10 cellular contexts compared by ENCODE assay signal in genomic region chr21:41769106-41769505, GRCh38. TPM values are rescaled to one million over a fixed set of nuclear protein-coding genes. Genes with fewer than 3 reads are reported as not detected.
DNase-seq lines count a peak whose midpoint lies in the region; ATAC-seq, FAIRE-seq and TF ChIP-seq lines count a peak whose summit lies in the region.
"Had no signal": no experiment of that assay in that cellular context is flagged by ENCODE, and none has a peak within 500 bp of the region (broad histone marks: within the 10 kb centered on the region; RNA-seq: fewer than 3 reads in every experiment).

No MANE protein-coding gene starts in this region.

- H3K9me3 Mint-ChIP-seq in activated CD4-positive, alpha-beta T cell treated with anti-CD3 and anti-CD28 coated beads for 36 hours (ENCODE audit: low read depth): no peaks in the 10 kb centered on the region
- H3K9me3 Mint-ChIP-seq in activated T-helper 1 cell treated with anti-CD3 and anti-CD28 coated beads, Interleukin-12 subunit alpha, Interleukin-12 subunit beta, Interleukin-2, Interleukin-4 antibody, amounts not matched to agents 30 ng/mL and 10 ng/mL and 1 ng/mL, durations not matched to agents 14 hours and 24 hours and 36 hours: no peaks in the 10 kb centered on the region

- H3K4me3 ChIP-seq in keratinocyte (ENCODE audit: control insufficient read depth in 2 of 3, extremely low read depth in 1 of 3, insufficient read depth in 2 of 3, low read depth in 1 of 3, low read length in 3 of 3): peak overlapping the region; percentile 10 to 80 (median 79)
- H3K4me3 ChIP-seq in stomach: peak overlapping the region; percentile 8 to 51 (median 25)

- peaks cover 0 to 4% of the 10 kb centered on the region in 2 experiments for H3K36me3 ChIP-seq in keratinocyte (ENCODE audit: control insufficient read depth in 2 of 2, extremely low read depth in 1 of 2, insufficient read depth in 2 of 2, low read length in 2 of 2)
- no peaks in the 10 kb centered on the region for H3K36me3 ChIP-seq in stomach

- TF ChIP-seq POLR2A in stomach (IDR thresholded peaks at IDR 0.05): no peak

- dilution Hi-C loops in keratinocyte (cut with MboI; ENCODE audit: extremely low pct_ligation_motif_present, low sequenced_read_pairs): no loop called here

- H3K9me3 ChIP-seq in keratinocyte (ENCODE audit: control insufficient read depth, low read depth, low read length) (no peaks in the 10 kb centered on the region), stomach (no peaks in the 10 kb centered on the region)

- ATAC-seq in activated CD4-positive, alpha-beta T cell treated with anti-CD3 and anti-CD28 coated beads for 36 hours: no peak
- ATAC-seq in GM19351 (IDR thresholded peaks at IDR 0.05; ENCODE audit: unreplicated experiment) (no peak), GM21737 (IDR thresholded peaks at IDR 0.05; ENCODE audit: unreplicated experiment) (no peak), Right ventricle myocardium inferior (no peak)

- peak overlapping the region; percentile 66 for H3K4me3 Mint-ChIP-seq in activated CD4-positive, alpha-beta T cell treated with anti-CD3 and anti-CD28 coated beads for 36 hours
- H3K4me3 Mint-ChIP-seq in activated T-helper 1 cell treated with anti-CD3 and anti-CD28 coated beads, Interleukin-12 subunit alpha, Interleukin-12 subunit beta, Interleukin-2, Interleukin-4 antibody, amounts not matched to agents 30 ng/mL and 10 ng/mL and 1 ng/mL, durations not matched to agents 14 hours and 24 hours and 36 hours: peak overlapping the region; percentile 72

- peaks cover 28% of the 10 kb centered on the region for H3K79me2 ChIP-seq in keratinocyte (ENCODE audit: control insufficient read depth, insufficient read depth, low read length)

- WGBS in stomach, 5 donors: 10 to 25% (median 17%) methylated on average over 11 of the region's 11 CpGs

- CTCF ChIA-PET in activated CD4-positive, alpha-beta T cell treated with anti-CD3 and anti-CD28 coated beads for 36 hours (lab: Charles Lee): interaction anchor here (0.9 to 1.9 kb wide), 2 partner anchors 8 to 9 kb away, joined by 3 to 7 read pairs; no protein-coding TSS in a partner anchor

- peak overlapping the region; percentile 33 for H2AFZ ChIP-seq in keratinocyte (ENCODE audit: control insufficient read depth, low read length)

- no peaks in the 10 kb centered on the region for H3K36me3 Mint-ChIP-seq in activated CD4-positive, alpha-beta T cell treated with anti-CD3 and anti-CD28 coated beads for 36 hours (ENCODE audit: low read depth)
- H3K36me3 Mint-ChIP-seq in activated T-helper 1 cell treated with anti-CD3 and anti-CD28 coated beads, Interleukin-12 subunit alpha, Interleukin-12 subunit beta, Interleukin-2, Interleukin-4 antibody, amounts not matched to agents 30 ng/mL and 10 ng/mL and 1 ng/mL, durations not matched to agents 14 hours and 24 hours and 36 hours (ENCODE audit: low read depth): no peaks in the 10 kb centered on the region

- POLR2A ChIA-PET in activated CD4-positive, alpha-beta T cell treated with anti-CD3 and anti-CD28 coated beads for 36 hours (lab: Charles Lee): no interaction called here

- FAIRE-seq in keratinocyte (lab: Jason Lieb, UNC): no peak

- peaks cover 19% of the 10 kb centered on the region for H4K20me1 ChIP-seq in keratinocyte (ENCODE audit: control insufficient read depth, extremely low read depth, insufficient read depth, low read length)

- H3K9ac ChIP-seq in keratinocyte (ENCODE audit: control insufficient read depth, extremely low read depth, insufficient read depth, low read length): peak overlapping the region; percentile 97

- peak overlapping the region; percentile 95 for H3K4me2 ChIP-seq in keratinocyte (ENCODE audit: control insufficient read depth, extremely low read depth, insufficient read depth, low read depth, low read length)

- no peak for TF ChIP-seq EP300 in stomach (IDR thresholded peaks at IDR 0.05)

- H3K27ac Mint-ChIP-seq in activated CD4-positive, alpha-beta T cell treated with anti-CD3 and anti-CD28 coated beads for 36 hours: no peak overlapping the region
- no peak overlapping the region for H3K27ac Mint-ChIP-seq in activated T-helper 1 cell treated with anti-CD3 and anti-CD28 coated beads, Interleukin-12 subunit alpha, Interleukin-12 subunit beta, Interleukin-2, Interleukin-4 antibody, amounts not matched to agents 30 ng/mL and 10 ng/mL and 1 ng/mL, durations not matched to agents 14 hours and 24 hours and 36 hours

- H3K27me3 ChIP-seq in keratinocyte (ENCODE audit: control insufficient read depth, extremely low read depth, insufficient read depth, low read length) (no peaks in the 10 kb centered on the region), stomach (peaks cover 7 to 98% (median 42%) of the 10 kb centered on the region in 3 donors)

- intact Hi-C loops in activated CD4-positive, alpha-beta T cell treated with anti-CD3 and anti-CD28 coated beads for 36 hours (cut with DNase I, micrococcal nuclease): loop anchor here in 1 of 2 experiments (5.0 kb wide), 2 partner anchors 108 to 468 kb away; partner anchors contain the start of gene PRDM15
- intact Hi-C loops in activated T-helper 1 cell treated with anti-CD3 and anti-CD28 coated beads, Interleukin-12 subunit alpha, Interleukin-12 subunit beta, Interleukin-2, Interleukin-4 antibody, amounts not matched to agents 30 ng/mL and 10 ng/mL and 1 ng/mL, durations not matched to agents 14 hours and 24 hours and 36 hours (cut with micrococcal nuclease): loop anchor here (5.0 to 10.0 kb wide), 2 partner anchors 154 to 407 kb away; partner anchors contain the start of gene MX2
- intact Hi-C loops in stomach (cut with DNase I; ENCODE audit: low total_unique reads) (no loop called here), Right ventricle myocardium inferior (cut with DNase I) (no loop called here)

- H3K27me3 Mint-ChIP-seq in activated CD4-positive, alpha-beta T cell treated with anti-CD3 and anti-CD28 coated beads for 36 hours: peaks cover 51% of the 10 kb centered on the region
- H3K27me3 Mint-ChIP-seq in activated T-helper 1 cell treated with anti-CD3 and anti-CD28 coated beads, Interleukin-12 subunit alpha, Interleukin-12 subunit beta, Interleukin-2, Interleukin-4 antibody, amounts not matched to agents 30 ng/mL and 10 ng/mL and 1 ng/mL, durations not matched to agents 14 hours and 24 hours and 36 hours (ENCODE audit: insufficient read depth): peaks cover 60% of the 10 kb centered on the region

- H3K4me1 Mint-ChIP-seq in activated CD4-positive, alpha-beta T cell treated with anti-CD3 and anti-CD28 coated beads for 36 hours: peaks cover 25% of the 10 kb centered on the region
- peaks cover 23% of the 10 kb centered on the region for H3K4me1 Mint-ChIP-seq in activated T-helper 1 cell treated with anti-CD3 and anti-CD28 coated beads, Interleukin-12 subunit alpha, Interleukin-12 subunit beta, Interleukin-2, Interleukin-4 antibody, amounts not matched to agents 30 ng/mL and 10 ng/mL and 1 ng/mL, durations not matched to agents 14 hours and 24 hours and 36 hours (ENCODE audit: low read depth)

- H3K9me1 ChIP-seq in keratinocyte (ENCODE audit: control insufficient read depth, extremely low read depth, insufficient read depth, low read length): peaks cover 4% of the 10 kb centered on the region

- H3K4me1 ChIP-seq in keratinocyte (ENCODE audit: control insufficient read depth, extremely low read depth, insufficient read depth, low read length) (peaks cover 34% of the 10 kb centered on the region), stomach (peaks cover 18 to 44% (median 34%) of the 10 kb centered on the region in 4 donors)

- no peak for TF ChIP-seq CTCF in keratinocyte (optimal IDR thresholded peaks at IDR 0.05 in 1 of 3, IDR thresholded peaks at IDR 0.05 in 1 of 3, conservative IDR thresholded peaks at IDR 0.05 in 1 of 3; ENCODE audit: extremely low read depth in 1 of 3, insufficient read depth in 2 of 3, low read length in 3 of 3)
- no peak for TF ChIP-seq CTCF in stomach (IDR thresholded peaks at IDR 0.05)

- no peak for DNase-seq in activated CD4-positive, alpha-beta T cell treated with anti-CD3 and anti-CD28 coated beads for 36 hours
- DNase-seq in activated CD4-positive, alpha-beta T cell treated with anti-CD3 and anti-CD28 coated beads for 48 hours: no peak
- DNase-seq in activated T-helper 1 cell treated with anti-CD3 and anti-CD28 coated beads, Interleukin-12 subunit alpha, Interleukin-12 subunit beta, Interleukin-2, Interleukin-4 antibody, amounts not matched to agents 30 ng/mL and 10 ng/mL and 1 ng/mL, durations not matched to agents 14 hours and 24 hours and 36 hours (ENCODE audit: low spot score): no peak
- DNase-seq in keratinocyte (ENCODE audit: low read depth, low spot score) (no peak), stomach (no peak), Right ventricle myocardium inferior (ENCODE audit: missing footprints) (no peak)
- DNase-seq: C1 segment of cervical spinal cord, Right ventricle myocardium superior had no signal

- H3K27ac ChIP-seq in keratinocyte (ENCODE audit: control insufficient read depth, insufficient read depth, low read length) (peak overlapping the region; percentile 94), stomach (peak overlapping the region in 4 of 5 donors; percentile 41 to 60 (median 50))

RNA-seq across cellular contexts. Expression of gene RIPK4, which starts 2.3 kb away (rescaled TPM):
- under 1 TPM; 0.56 to 0.64 TPM for total RNA-seq in activated CD4-positive, alpha-beta T cell treated with anti-CD3 and anti-CD28 coated beads for 36 hours
- total RNA-seq in activated T-helper 1 cell treated with anti-CD3 and anti-CD28 coated beads, Interleukin-12 subunit alpha, Interleukin-12 subunit beta, Interleukin-2, Interleukin-4 antibody, amounts not matched to agents 30 ng/mL and 10 ng/mL and 1 ng/mL, durations not matched to agents 14 hours and 24 hours and 36 hours: not detected in 2 replicates
- polyA plus RNA-seq in keratinocyte: 16.6 to 23.4 TPM (median 18.4 TPM) in 3 replicates
- 11.0 TPM for polyA plus RNA-seq in keratinocyte (2011; ENCODE audit: low read depth)
- 13.0 and 20.1 TPM in 2 replicates for polyA plus RNA-seq in keratinocyte (2011; cell fraction: cytosol; rRNA removed)
- 54.2 and 65.2 TPM in 2 replicates for polyA plus RNA-seq in keratinocyte (2011; cell fraction: nucleus; rRNA removed)
- 30.8 and 35.3 TPM in 2 replicates for polyA plus RNA-seq in keratinocyte (2012; ENCODE audit: low replicate concordance)
- 28.0 to 48.3 TPM (median 30.7 TPM) in 3 replicates for polyA minus RNA-seq in keratinocyte
- polyA minus RNA-seq in keratinocyte (2011; cell fraction: cytosol; rRNA and poly(A)+ RNA removed): 40.3 TPM
- polyA minus RNA-seq in keratinocyte (2011; cell fraction: nucleus; rRNA and poly(A)+ RNA removed): 80.7 and 89.5 TPM in 2 replicates
- total RNA-seq in stomach: 10 to 100 TPM in 4 of 5 donors, 1 to 10 TPM in 1; 9.0 to 36.2 (median 13.2) TPM
- polyA plus RNA-seq in stomach: 10 to 100 TPM in 2 of 3 donors, 1 to 10 TPM in 1; 8.7 to 37.6 (median 29.2) TPM
- 0.08 TPM for total RNA-seq in Right ventricle myocardium inferior
